Comparison of ENCODE assay signal across 18 cellular contexts in the genomic region with DNA sequence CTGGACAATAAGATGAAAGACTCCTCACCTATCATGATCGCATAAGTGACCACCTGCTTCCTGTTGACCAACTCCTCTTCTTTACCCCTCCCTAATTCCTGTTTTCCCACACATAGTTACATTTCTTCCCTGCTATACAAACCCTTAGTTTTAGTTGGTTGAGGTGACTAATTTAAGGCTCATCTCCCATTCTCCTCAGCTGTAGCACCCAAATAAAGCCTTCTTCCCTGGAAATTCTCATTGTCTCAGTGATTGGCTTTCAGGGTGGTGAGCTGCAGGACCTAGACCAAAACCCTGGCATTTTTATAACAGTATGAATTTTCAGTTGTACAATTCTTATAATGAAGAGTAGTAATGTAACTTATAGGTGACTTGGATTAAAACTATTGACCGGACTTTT. TPM values are rescaled to one million over a fixed set of nuclear protein-coding genes. Genes with fewer than 3 reads are reported as not detected.
DNase-seq lines count a peak whose midpoint lies in the region; ATAC-seq, FAIRE-seq and TF ChIP-seq lines count a peak whose summit lies in the region.
"Had no signal": no experiment of that assay in that cellular context is flagged by ENCODE, and none has a peak within 500 bp of the region (broad histone marks: within the 10 kb centered on the region; RNA-seq: fewer than 3 reads in every experiment).

No MANE protein-coding gene starts in this region.

- H3K4me3 Mint-ChIP-seq in GM23338: no peak overlapping the region

- no peaks in the 10 kb centered on the region for H3K9me2 ChIP-seq in GM23338 (ENCODE audit: insufficient read depth)

- TF ChIP-seq POLR2A in HepG2 (IDR thresholded peaks at IDR 0.05; ENCODE audit: insufficient read depth in 1 of 2, low read depth in 2 of 2, low read length in 2 of 2) (no peak), right lobe of liver (IDR thresholded peaks at IDR 0.05) (no peak)

- H3K9me3 ChIP-seq in HepG2 (ENCODE audit: low read length) (peaks cover 16% of the 10 kb centered on the region), right lobe of liver (no peaks in the 10 kb centered on the region)

- TF ChIP-seq CTCF in HepG2 (CRISPR knock-in tag; IDR thresholded peaks at IDR 0.05): no peak
- no peak for TF ChIP-seq CTCF in right lobe of liver (IDR thresholded peaks at IDR 0.05)
- no peak for TF ChIP-seq CTCF in GM23338 (conservative IDR thresholded peaks at IDR 0.05; ENCODE audit: low read depth in 2 of 2)

- H3K9me3 Mint-ChIP-seq in GM23338: peaks cover 39% of the 10 kb centered on the region

- H3K27me3 ChIP-seq in HepG2 (ENCODE audit: control insufficient read depth in 1 of 2, insufficient read depth in 2 of 2, low read length in 2 of 2) (no peaks in the 10 kb centered on the region), right lobe of liver (no peaks in the 10 kb centered on the region), GM23338 (ENCODE audit: insufficient read depth) (no peaks in the 10 kb centered on the region)

- DNase-seq in HepG2 (ENCODE audit: low spot score) (no peak), right lobe of liver (no peak), GM23338 (ENCODE audit: low spot score) (peak; percentile 1), OCI-M1 (lab: John Stamatoyannopoulos, UW) (peak; percentile 59), NCI-H446 treated with DMSO at 0.1 percent for 48 hours (lab: John Stamatoyannopoulos, UW) (no peak)
- DNase-seq: C1 segment of cervical spinal cord; Calu3; CD4-positive, alpha-beta memory T cell; COR-L47; DMS79; EL; GDM1; H7; HCEC 1CT had no signal

- no peak overlapping the region for H3K27ac Mint-ChIP-seq in GM23338
- H3K27ac Mint-ChIP-seq: CD4-positive, alpha-beta memory T cell had no signal

- no peak overlapping the region for H3K4me3 ChIP-seq in HepG2 (replicated peaks in 1 of 3; ENCODE audit: insufficient read depth in 1 of 3, low read depth in 2 of 3, low read length in 3 of 3)
- H3K4me3 ChIP-seq in right lobe of liver: no peak overlapping the region
- no peak overlapping the region for H3K4me3 ChIP-seq in GM23338
- H3K4me3 ChIP-seq: GM12878 had no signal

- no peak overlapping the region for H2AFZ ChIP-seq in HepG2 (ENCODE audit: low read length)
- no peak overlapping the region for H2AFZ ChIP-seq in GM23338

- POLR2A ChIA-PET in HepG2 (lab: Yijun Ruan, JAX): no interaction called here

- no peak for ATAC-seq in HepG2
- ATAC-seq in right lobe of liver: no peak
- ATAC-seq in GM23338: no peak
- ATAC-seq in HG03571 (IDR thresholded peaks at IDR 0.05; ENCODE audit: unreplicated experiment): no peak
- no peak for ATAC-seq in GM18520 (IDR thresholded peaks at IDR 0.05; ENCODE audit: unreplicated experiment)
- ATAC-seq: GM12878 had no signal

- no peak overlapping the region for H3K9ac ChIP-seq in HepG2 (ENCODE audit: insufficient read depth, low read depth, low read length)

- peaks cover 20% of the 10 kb centered on the region for H3K36me3 Mint-ChIP-seq in GM23338 (ENCODE audit: low read depth)
- H3K36me3 Mint-ChIP-seq: CD4-positive, alpha-beta memory T cell had no signal

- no peaks in the 10 kb centered on the region for H3F3A ChIP-seq in GM23338 (replicated peaks; ENCODE audit: low read depth)

- H3K36me3 ChIP-seq in HepG2 (replicated peaks in 1 of 2; ENCODE audit: control insufficient read depth in 1 of 2, insufficient read depth in 2 of 2, low read length in 2 of 2): no peaks in the 10 kb centered on the region
- H3K36me3 ChIP-seq in right lobe of liver: no peaks in the 10 kb centered on the region
- H3K36me3 ChIP-seq in GM23338 (ENCODE audit: insufficient read depth): no peaks in the 10 kb centered on the region

- CTCF ChIA-PET in HepG2 (lab: Yijun Ruan, JAX; ENCODE audit: low intra/inter-chr PET ratio, low total read pairs): no interaction called here

- in situ Hi-C loops in HepG2 (cut with HindIII; ENCODE audit: extremely low pct_ligation_motif_present, low pct_unique_long_range_greater_than_20kb): no loop called here

- H4K20me1 ChIP-seq in HepG2 (ENCODE audit: insufficient read depth, low read length): no peaks in the 10 kb centered on the region
- no peaks in the 10 kb centered on the region for H4K20me1 ChIP-seq in GM23338 (replicated peaks; ENCODE audit: insufficient read depth)

- no peaks in the 10 kb centered on the region for H3K27me3 Mint-ChIP-seq in GM23338 (ENCODE audit: insufficient read depth, low read depth, poor library complexity)
- H3K27me3 Mint-ChIP-seq: CD4-positive, alpha-beta memory T cell had no signal

- H3K4me1 ChIP-seq in HepG2 (ENCODE audit: insufficient read depth, low read length) (no peaks in the 10 kb centered on the region), right lobe of liver (no peaks in the 10 kb centered on the region), GM23338 (ENCODE audit: insufficient read depth) (no peaks in the 10 kb centered on the region)

- intact Hi-C loops in HepG2 (cut with micrococcal nuclease; ENCODE audit: unreplicated experiment): no loop called here
- intact Hi-C loops in right lobe of liver (cut with DNase I): no loop called here

- FAIRE-seq in HepG2 (lab: Jason Lieb, UNC): no peak
- FAIRE-seq: GM12878, H1 had no signal

- no TSS peak for BruUV-seq in HepG2 (replicated peaks; lab: Mats Ljungman, UMichigan)

- WGBS in HepG2 (ENCODE audit: low lambda C conversion rate): 54% methylated on average over 2 of the region's 2 CpGs
- 83% methylated on average over 2 of the region's 2 CpGs for WGBS in right lobe of liver (ENCODE audit: insufficient coverage, low coverage, low lambda C conversion rate, missing lambda C conversion rate)

- no peak for TF ChIP-seq RAD21 in HepG2 (CRISPR knock-in tag; IDR thresholded peaks at IDR 0.05)

- H3K27ac ChIP-seq in HepG2 (ENCODE audit: extremely low read length, insufficient read depth, low read length) (no peak overlapping the region), right lobe of liver (no peak overlapping the region), GM23338 (ENCODE audit: low read depth) (no peak overlapping the region)

- H3K4me1 Mint-ChIP-seq in GM23338: no peaks in the 10 kb centered on the region
- H3K4me1 Mint-ChIP-seq: CD4-positive, alpha-beta memory T cell had no signal

- no peak for TF ChIP-seq EP300 in HepG2 (IDR thresholded peaks at IDR 0.05; ENCODE audit: low read depth in 2 of 2, low read length in 2 of 2)
- TF ChIP-seq EP300 in HepG2 (CRISPR knock-in tag; IDR thresholded peaks at IDR 0.05; ENCODE audit: borderline replicate concordance): no peak

- H3K4me2 ChIP-seq in HepG2 (ENCODE audit: low read depth, low read length): no peak overlapping the region
- no peak overlapping the region for H3K4me2 ChIP-seq in GM23338

- H3K79me2 ChIP-seq in HepG2 (ENCODE audit: insufficient read depth, low read length) (no peaks in the 10 kb centered on the region), GM23338 (replicated peaks; ENCODE audit: insufficient read depth) (no peaks in the 10 kb centered on the region)

TF ChIP-seq in HepG2, 621 proteins besides CTCF, POLR2A, EP300 and RAD21:
- peak; percentile 100 for TF ChIP-seq ZNF124 (CRISPR knock-in tag; IDR thresholded peaks at IDR 0.05)
- TF ChIP-seq NR2C2 (CRISPR knock-in tag; IDR thresholded peaks at IDR 0.05; ENCODE audit: borderline replicate concordance): no peak
- TF ChIP-seq SOX13 (IDR thresholded peaks at IDR 0.05): no peak
- TF ChIP-seq SOX13 (CRISPR knock-in tag; conservative IDR thresholded peaks at IDR 0.05 in 1 of 2, IDR thresholded peaks at IDR 0.05 in 1 of 2): no peak
TF ChIP-seq in HepG2: peak in this region for 1.

TF ChIP-seq in GM23338, 12 proteins besides CTCF, POLR2A, EP300 and RAD21 (continues in another document):
- TF ChIP-seq, protein P1, sequence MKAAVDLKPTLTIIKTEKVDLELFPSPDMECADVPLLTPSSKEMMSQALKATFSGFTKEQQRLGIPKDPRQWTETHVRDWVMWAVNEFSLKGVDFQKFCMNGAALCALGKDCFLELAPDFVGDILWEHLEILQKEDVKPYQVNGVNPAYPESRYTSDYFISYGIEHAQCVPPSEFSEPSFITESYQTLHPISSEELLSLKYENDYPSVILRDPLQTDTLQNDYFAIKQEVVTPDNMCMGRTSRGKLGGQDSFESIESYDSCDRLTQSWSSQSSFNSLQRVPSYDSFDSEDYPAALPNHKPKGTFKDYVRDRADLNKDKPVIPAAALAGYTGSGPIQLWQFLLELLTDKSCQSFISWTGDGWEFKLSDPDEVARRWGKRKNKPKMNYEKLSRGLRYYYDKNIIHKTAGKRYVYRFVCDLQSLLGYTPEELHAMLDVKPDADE (IDR thresholded peaks at IDR 0.05): no peak

RNA-seq across cellular contexts. Expression of gene FKBP1C, which starts 2.1 kb away (rescaled TPM):
- total RNA-seq in HepG2 (2016; rRNA removed; fragmentation: Illumina TruSeq; extraction: Trizol): 0.53 and 0.64 TPM in 2 replicates
- 0.18 and 0.20 TPM in 2 replicates for total RNA-seq in HepG2 (2016; cell fraction: cytosol; rRNA removed; fragmentation: Illumina TruSeq; extraction: Trizol; ENCODE audit: low read depth)
- 0.56 and 0.58 TPM in 2 replicates for total RNA-seq in HepG2 (2016; cell fraction: insoluble cytoplasmic fraction; rRNA removed; fragmentation: Illumina TruSeq; extraction: Trizol)
- total RNA-seq in HepG2 (2016; cell fraction: membrane; rRNA removed; fragmentation: Illumina TruSeq; extraction: Trizol): 0.46 and 0.62 TPM in 2 replicates
- 0.25 and 0.56 TPM in 2 replicates for total RNA-seq in HepG2 (2016; cell fraction: nucleus; rRNA removed; fragmentation: Illumina TruSeq; extraction: Trizol)
- polyA plus RNA-seq in HepG2 (2011; rRNA removed): 1.9 and 3.2 TPM in 2 replicates
- 0.83 and 1.8 TPM in 2 replicates for polyA plus RNA-seq in HepG2 (2011; cell fraction: cytosol; rRNA removed)
- polyA plus RNA-seq in HepG2 (2011; cell fraction: nucleus; rRNA removed): 0.18 and 0.35 TPM in 2 replicates
- 3.7 and 6.8 TPM in 2 replicates for polyA plus RNA-seq in HepG2 (2012)
- 0.45 and 0.50 TPM in 2 replicates for polyA plus RNA-seq in HepG2 (2016; cell fraction: cytosol; fragmentation: Illumina TruSeq; extraction: Trizol; ENCODE audit: low read depth)
- 2.5 and 2.8 TPM in 2 replicates for polyA plus RNA-seq in HepG2 (2016; cell fraction: insoluble cytoplasmic fraction; fragmentation: Illumina TruSeq; extraction: Trizol; ENCODE audit: low read depth)
- polyA plus RNA-seq in HepG2 (2016; cell fraction: membrane; fragmentation: Illumina TruSeq; extraction: Trizol; ENCODE audit: low read depth): 0.88 and 1.0 TPM in 2 replicates
- 0.73 and 1.1 TPM in 2 replicates for polyA plus RNA-seq in HepG2 (2016; cell fraction: nucleus; fragmentation: Illumina TruSeq; extraction: Trizol; ENCODE audit: insufficient read depth, low read depth)
- 0.33 and 0.72 TPM in 2 replicates for polyA minus RNA-seq in HepG2 (2011; rRNA and poly(A)+ RNA removed; ENCODE audit: low replicate concordance)
- not detected in 2 replicates for polyA minus RNA-seq in HepG2 (2011; cell fraction: cytosol; rRNA and poly(A)+ RNA removed)
- not detected in 2 replicates for polyA minus RNA-seq in HepG2 (2011; cell fraction: nucleus; rRNA and poly(A)+ RNA removed)
- total RNA-seq in right lobe of liver: under 1 TPM in 2 of 6 experiments, not detected in 4; 0.29 to 0.37 TPM
- 0.19 and 0.35 TPM in 2 replicates for total RNA-seq in GM23338 (2014; rRNA removed; shearing (Covaris generic))
- 0.70 and 0.91 TPM in 2 replicates for polyA plus RNA-seq in GM23338 (2016; fragmentation: Nextera tagmentation; extraction: Ambion mirVana)
- total RNA-seq: CD4-positive, alpha-beta memory T cell had no signal

Comparison
In these comparisons a context has a peak if more than half of its experiments do, and no peak if none do; other contexts are left out.
1. DNase-seq: peak in GM23338 (single experiment) and OCI-M1 (single experiment); none in HepG2 (single experiment), right lobe of liver (0 of 3) and NCI-H446 treated with DMSO at 0.1 percent for 48 hours (single experiment).